ENCODE assay signal across 23 cellular contexts in genomic region chr19:31233288-31233687, GRCh38.
DNase-seq lines count a peak whose midpoint lies in the region; ATAC-seq and TF ChIP-seq lines count a peak whose summit lies in the region.
"Had no signal": no experiment of that assay in that cellular context is flagged by ENCODE, and none has a peak within 500 bp of the region (broad histone marks: within the 10 kb centered on the region; RNA-seq: fewer than 3 reads in every experiment).

No MANE protein-coding gene starts in this region.

- H3K4me3 ChIP-seq in adipocyte (ENCODE audit: low read length) (no peak overlapping the region), fibroblast of villous mesenchyme (ENCODE audit: low read depth, low read length) (no peak overlapping the region), skeletal muscle satellite cell (ENCODE audit: low read length) (no peak overlapping the region)
- H3K4me3 ChIP-seq: MG63, PC-9, SJCRH30 had no signal

- no peaks in the 10 kb centered on the region for H3K27me3 ChIP-seq in adipocyte (replicated peaks; ENCODE audit: control insufficient read depth, insufficient read depth, low read length)
- no peaks in the 10 kb centered on the region for H3K27me3 ChIP-seq in skeletal muscle satellite cell (ENCODE audit: control insufficient read depth, insufficient read depth, low read length)
- H3K27me3 ChIP-seq: MG63, SJCRH30 had no signal

- no peaks in the 10 kb centered on the region for H3K4me1 Mint-ChIP-seq in activated CD4-positive, alpha-beta T cell treated with anti-CD3 and anti-CD28 coated beads, Interleukin-2, amount 10 ng/mL, durations not matched to agents 24 days and 14 days
- peaks cover 5% of the 10 kb centered on the region for H3K4me1 Mint-ChIP-seq in activated CD4-positive, alpha-beta T cell treated with anti-CD3 and anti-CD28 coated beads for 36 hours
- no peaks in the 10 kb centered on the region for H3K4me1 Mint-ChIP-seq in type B pancreatic cell (ENCODE audit: unreplicated experiment)
- H3K4me1 Mint-ChIP-seq: B cell; CD4-positive, CD25-positive, alpha-beta regulatory T cell had no signal

- H3K9ac ChIP-seq in adipocyte (ENCODE audit: low read length) (peak overlapping the region; percentile 52), skeletal muscle satellite cell (ENCODE audit: low read depth, low read length) (peak overlapping the region; percentile 49)

- DNase-seq in activated CD4-positive, alpha-beta T cell treated with anti-CD3 and anti-CD28 coated beads, Interleukin-2, amount 10 ng/mL, durations not matched to agents 24 days and 14 days, result peak; percentile 4
- DNase-seq in activated CD4-positive, alpha-beta T cell treated with anti-CD3 and anti-CD28 coated beads for 36 hours, result no peak
- DNase-seq in adipocyte (ENCODE audit: low read depth) (no peak), fibroblast of villous mesenchyme (ENCODE audit: low read depth) (peak; percentile 33), type B pancreatic cell (ENCODE audit: extremely low spot score, unreplicated experiment) (no peak), HEK293T (ENCODE audit: extremely low spot score) (no peak)
- DNase-seq in stimulated activated CD4-positive, alpha-beta T cell treated with anti-CD3 and anti-CD28 coated beads, Interleukin-15, amount 100 ng/mL, for 24 hours, result no peak
- DNase-seq: CD4-positive, CD25-positive, alpha-beta regulatory T cell; COR-L47; DMS 273 treated with DMSO at 0.1 percent for 48 hours; GDM1; Kasumi-1; MG63; NCI-H1092; NCI-H1436 treated with DMSO at 0.1 percent for 48 hours; NCI-H2029; NCI-H2171; NCI-H526; PC-9; SJCRH30 had no signal

- H3K4me1 ChIP-seq in adipocyte (ENCODE audit: control insufficient read depth, insufficient read depth, low read length), result peaks cover 8% of the 10 kb centered on the region
- peaks cover 16% of the 10 kb centered on the region for H3K4me1 ChIP-seq in skeletal muscle satellite cell (ENCODE audit: control insufficient read depth, insufficient read depth, low read length)

- TF ChIP-seq CTCF in fibroblast of villous mesenchyme (IDR thresholded peaks at IDR 0.05; ENCODE audit: insufficient read depth, low read depth, low read length), result no peak
- no peak for TF ChIP-seq CTCF in type B pancreatic cell (conservative IDR thresholded peaks at IDR 0.05)

- H3K36me3 ChIP-seq in adipocyte (ENCODE audit: control insufficient read depth, insufficient read depth, low read length, severe bottlenecking), result no peaks in the 10 kb centered on the region
- no peaks in the 10 kb centered on the region for H3K36me3 ChIP-seq in skeletal muscle satellite cell (ENCODE audit: insufficient read depth, low read length)
- H3K36me3 ChIP-seq: MG63, SJCRH30 had no signal

- CTCF ChIA-PET in activated CD4-positive, alpha-beta T cell treated with anti-CD3 and anti-CD28 coated beads for 36 hours (lab: Charles Lee), result no interaction called here
- CTCF ChIA-PET in HEK293T (lab: Yijun Ruan, JAX), result no interaction called here

- no peaks in the 10 kb centered on the region for H3K36me3 Mint-ChIP-seq in activated CD4-positive, alpha-beta T cell treated with anti-CD3 and anti-CD28 coated beads, Interleukin-2, amount 10 ng/mL, durations not matched to agents 24 days and 14 days (ENCODE audit: low read depth)
- H3K36me3 Mint-ChIP-seq in activated CD4-positive, alpha-beta T cell treated with anti-CD3 and anti-CD28 coated beads for 36 hours (ENCODE audit: low read depth), result no peaks in the 10 kb centered on the region
- H3K36me3 Mint-ChIP-seq in type B pancreatic cell, result no peaks in the 10 kb centered on the region
- H3K36me3 Mint-ChIP-seq: CD4-positive, CD25-positive, alpha-beta regulatory T cell had no signal

- H3K27me3 Mint-ChIP-seq in activated CD4-positive, alpha-beta T cell treated with anti-CD3 and anti-CD28 coated beads, Interleukin-2, amount 10 ng/mL, durations not matched to agents 24 days and 14 days, result peaks cover 30% of the 10 kb centered on the region
- peaks cover 10% of the 10 kb centered on the region for H3K27me3 Mint-ChIP-seq in activated CD4-positive, alpha-beta T cell treated with anti-CD3 and anti-CD28 coated beads for 36 hours
- H3K27me3 Mint-ChIP-seq in type B pancreatic cell, result peaks cover 8% of the 10 kb centered on the region
- H3K27me3 Mint-ChIP-seq: B cell had no signal

- intact Hi-C loops in activated CD4-positive, alpha-beta T cell treated with anti-CD3 and anti-CD28 coated beads, Interleukin-2, amount 10 ng/mL, durations not matched to agents 24 days and 14 days (cut with micrococcal nuclease), result no loop called here
- intact Hi-C loops in activated CD4-positive, alpha-beta T cell treated with anti-CD3 and anti-CD28 coated beads for 36 hours (cut with DNase I, micrococcal nuclease), result no loop called here

- H3K9me3 Mint-ChIP-seq in activated CD4-positive, alpha-beta T cell treated with anti-CD3 and anti-CD28 coated beads, Interleukin-2, amount 10 ng/mL, durations not matched to agents 24 days and 14 days, result no peaks in the 10 kb centered on the region
- no peaks in the 10 kb centered on the region for H3K9me3 Mint-ChIP-seq in activated CD4-positive, alpha-beta T cell treated with anti-CD3 and anti-CD28 coated beads for 36 hours (ENCODE audit: low read depth)
- H3K9me3 Mint-ChIP-seq in type B pancreatic cell, result no peaks in the 10 kb centered on the region

- ATAC-seq in activated CD4-positive, alpha-beta T cell treated with anti-CD3 and anti-CD28 coated beads for 36 hours, result no peak
- ATAC-seq: HCT116 had no signal

- POLR2A ChIA-PET in activated CD4-positive, alpha-beta T cell treated with anti-CD3 and anti-CD28 coated beads for 36 hours (lab: Charles Lee), result no interaction called here
- POLR2A ChIA-PET in HEK293T (lab: Yijun Ruan, JAX), result no interaction called here

- H3K9me3 ChIP-seq in adipocyte (ENCODE audit: control insufficient read depth, low read length) (no peaks in the 10 kb centered on the region), skeletal muscle satellite cell (replicated peaks; ENCODE audit: low read length) (no peaks in the 10 kb centered on the region)
- H3K9me3 ChIP-seq: SJCRH30 had no signal

- H3K4me2 ChIP-seq in skeletal muscle satellite cell (ENCODE audit: low read length), result peak overlapping the region; percentile 37
- H3K4me2 ChIP-seq: PC-9 had no signal

- no peak overlapping the region for H3K4me3 Mint-ChIP-seq in activated CD4-positive, alpha-beta T cell treated with anti-CD3 and anti-CD28 coated beads, Interleukin-2, amount 10 ng/mL, durations not matched to agents 24 days and 14 days
- H3K4me3 Mint-ChIP-seq in activated CD4-positive, alpha-beta T cell treated with anti-CD3 and anti-CD28 coated beads for 36 hours, result no peak overlapping the region
- no peak overlapping the region for H3K4me3 Mint-ChIP-seq in type B pancreatic cell
- H3K4me3 Mint-ChIP-seq: B cell; CD4-positive, CD25-positive, alpha-beta regulatory T cell had no signal

- no peak overlapping the region for H3K27ac Mint-ChIP-seq in activated CD4-positive, alpha-beta T cell treated with anti-CD3 and anti-CD28 coated beads, Interleukin-2, amount 10 ng/mL, durations not matched to agents 24 days and 14 days
- H3K27ac Mint-ChIP-seq in activated CD4-positive, alpha-beta T cell treated with anti-CD3 and anti-CD28 coated beads for 36 hours, result no peak overlapping the region
- H3K27ac Mint-ChIP-seq in type B pancreatic cell, result no peak overlapping the region
- H3K27ac Mint-ChIP-seq: B cell; CD4-positive, CD25-positive, alpha-beta regulatory T cell had no signal

TF ChIP-seq in HEK293T, 16 proteins besides CTCF, POLR2A, EP300 and RAD21:
- TF ChIP-seq SUZ12 (IDR thresholded peaks at IDR 0.05), result no peak
- no peak for TF ChIP-seq ELF4 (IDR thresholded peaks at IDR 0.05)
- TF ChIP-seq SP1 (IDR thresholded peaks at IDR 0.05), result no peak
- no peak for TF ChIP-seq FOXK2 (IDR thresholded peaks at IDR 0.05)
- no peak for TF ChIP-seq NFRKB (IDR thresholded peaks at IDR 0.05)
- no peak for TF ChIP-seq L3MBTL2 (conservative IDR thresholded peaks at IDR 0.05)
- TF ChIP-seq ZNF384 (IDR thresholded peaks at IDR 0.05), result no peak
- TF ChIP-seq ARNT (IDR thresholded peaks at IDR 0.05), result no peak
- no peak for TF ChIP-seq CTBP1 (IDR thresholded peaks at IDR 0.05; ENCODE audit: borderline replicate concordance)
- no peak for TF ChIP-seq HDGF (IDR thresholded peaks at IDR 0.05; ENCODE audit: borderline replicate concordance)
- TF ChIP-seq FOXM1 (IDR thresholded peaks at IDR 0.05; ENCODE audit: borderline replicate concordance), result no peak
- no peak for TF ChIP-seq LEF1 (IDR thresholded peaks at IDR 0.05; ENCODE audit: borderline replicate concordance)
- no peak for TF ChIP-seq BHLHE40 (IDR thresholded peaks at IDR 0.05; ENCODE audit: borderline replicate concordance)
- no peak for TF ChIP-seq FOXA1 (IDR thresholded peaks at IDR 0.05)

Comparison
In these comparisons a context has a peak if more than half of its experiments do, and no peak if none do; other contexts are left out.
1. DNase-seq: peak in activated CD4-positive, alpha-beta T cell treated with anti-CD3 and anti-CD28 coated beads, Interleukin-2, amount 10 ng/mL, durations not matched to agents 24 days and 14 days (single experiment) and fibroblast of villous mesenchyme (single experiment); none in activated CD4-positive, alpha-beta T cell treated with anti-CD3 and anti-CD28 coated beads for 36 hours (single experiment), adipocyte (single experiment), type B pancreatic cell (single experiment), HEK293T (single experiment) and stimulated activated CD4-positive, alpha-beta T cell treated with anti-CD3 and anti-CD28 coated beads, Interleukin-15, amount 100 ng/mL, for 24 hours (single experiment).